Comparison of ENCODE assay signal across 8 cellular contexts in genomic region chr4:83009529-83009928, GRCh38. TPM values are rescaled to one million over a fixed set of nuclear protein-coding genes. Genes with fewer than 3 reads are reported as not detected.
A peak's percentile ranks its signal among the peaks of the same experiment; 100 is the strongest.
DNase-seq lines count a peak whose midpoint lies in the region; ATAC-seq, FAIRE-seq and TF ChIP-seq lines count a peak whose summit lies in the region.

No MANE protein-coding gene starts in this region.

- no peaks in the 10 kb centered on the region for H3K36me3 ChIP-seq in right atrium auricular region
- H3K36me3 ChIP-seq in lower lobe of right lung = no peaks in the 10 kb centered on the region
- H3K36me3 ChIP-seq in uterus = no peaks in the 10 kb centered on the region

- H3K27ac ChIP-seq in right atrium auricular region (peak overlapping the region in 1 of 2 donors; percentile 93), lower lobe of right lung (peak overlapping the region; percentile 91), uterus (peak overlapping the region in 1 of 2 donors; percentile 86)

- TF ChIP-seq POLR2A in uterus (IDR thresholded peaks at IDR 0.05) = no peak
- no peak for TF ChIP-seq POLR2A in GM12892 (IDR thresholded peaks at IDR 0.05; ENCODE audit: low read depth, low read length)

- DNase-seq in right atrium auricular region (ENCODE audit: low spot score) (no peak), cardiac septum (ENCODE audit: low spot score) (no peak), astrocyte of the cerebellum (ENCODE audit: low read depth) (no peak), lower lobe of right lung (no peak), uterus (no peak), SW480 (ENCODE audit: low spot score) (no peak), GM12892 (ENCODE audit: insufficient read length) (no peak)

- TF ChIP-seq CTCF in right atrium auricular region (IDR thresholded peaks at IDR 0.05) (no peak), astrocyte of the cerebellum (IDR thresholded peaks at IDR 0.05; ENCODE audit: low read depth, low read length, missing control alignments) (no peak), lower lobe of right lung (IDR thresholded peaks at IDR 0.05) (no peak), uterus (IDR thresholded peaks at IDR 0.05) (no peak)

- H3K27me3 ChIP-seq in right atrium auricular region (no peaks in the 10 kb centered on the region), lower lobe of right lung (ENCODE audit: low read depth) (no peaks in the 10 kb centered on the region), uterus (no peaks in the 10 kb centered on the region)

- no peak for ATAC-seq in lower lobe of right lung
- ATAC-seq in GM18511 (IDR thresholded peaks at IDR 0.05; ENCODE audit: unreplicated experiment) = no peak

- peaks cover 0 to 29% of the 10 kb centered on the region in 2 donors for H3K4me1 ChIP-seq in right atrium auricular region
- H3K4me1 ChIP-seq in lower lobe of right lung = peaks cover 28% of the 10 kb centered on the region
- H3K4me1 ChIP-seq in uterus = peaks cover 0 to 3% of the 10 kb centered on the region in 2 donors

- no peak for FAIRE-seq in GM12892 (lab: Jason Lieb, UNC)

- intact Hi-C loops in cardiac septum (cut with DNase I) (no loop called here), lower lobe of right lung (cut with DNase I) (no loop called here), uterus (cut with DNase I; ENCODE audit: low total_unique reads) (no loop called here)

- H3K4me3 ChIP-seq in right atrium auricular region (peak overlapping the region; percentile 70 to 76), astrocyte of the cerebellum (ENCODE audit: low read depth, low read length) (peak overlapping the region; percentile 91), lower lobe of right lung (peak overlapping the region; percentile 72), uterus (peak overlapping the region; percentile 83 to 95)

- in situ Hi-C loops in astrocyte of the cerebellum (cut with HindIII; ENCODE audit: low sequenced_read_pairs) = loop anchor here (5.0 kb wide), 1 partner anchor 107 kb away; the partner anchor contains the start of gene THAP9

- H3K9me3 ChIP-seq in right atrium auricular region = no peaks in the 10 kb centered on the region
- no peaks in the 10 kb centered on the region for H3K9me3 ChIP-seq in lower lobe of right lung
- H3K9me3 ChIP-seq in uterus = no peaks in the 10 kb centered on the region

RNA-seq across cellular contexts. Expression of gene LIN54, which starts 1.1 kb away (rescaled TPM):
- total RNA-seq in right atrium auricular region (1 to 10 TPM; 4.8 to 6.2 TPM), cardiac septum (7.4 TPM), lower lobe of right lung (14.7 TPM), uterus (10 to 100 TPM in 3 of 4 donors, 1 to 10 TPM in 1; 3.3 to 47.6 (median 20.2) TPM)
- polyA plus RNA-seq in GM12892 (2012; ENCODE audit: missing spikeins) = 5.5 TPM

RNA-seq across cellular contexts. Expression of gene COPS4, which starts 25.5 kb away (rescaled TPM):
- total RNA-seq in right atrium auricular region = 10 to 100 TPM; 55.2 to 58.1 TPM
- total RNA-seq in cardiac septum = 47.1 TPM
- 27.7 TPM for total RNA-seq in lower lobe of right lung
- total RNA-seq in uterus = 100 to 1,000 TPM in 1 of 4 donors, 10 to 100 TPM in 3; 21.3 to 113 (median 73.3) TPM
- polyA plus RNA-seq in GM12892 (2012; ENCODE audit: missing spikeins) = 39.3 TPM
